Comparison of ENCODE assay signal across 8 cellular contexts in the genomic region with DNA sequence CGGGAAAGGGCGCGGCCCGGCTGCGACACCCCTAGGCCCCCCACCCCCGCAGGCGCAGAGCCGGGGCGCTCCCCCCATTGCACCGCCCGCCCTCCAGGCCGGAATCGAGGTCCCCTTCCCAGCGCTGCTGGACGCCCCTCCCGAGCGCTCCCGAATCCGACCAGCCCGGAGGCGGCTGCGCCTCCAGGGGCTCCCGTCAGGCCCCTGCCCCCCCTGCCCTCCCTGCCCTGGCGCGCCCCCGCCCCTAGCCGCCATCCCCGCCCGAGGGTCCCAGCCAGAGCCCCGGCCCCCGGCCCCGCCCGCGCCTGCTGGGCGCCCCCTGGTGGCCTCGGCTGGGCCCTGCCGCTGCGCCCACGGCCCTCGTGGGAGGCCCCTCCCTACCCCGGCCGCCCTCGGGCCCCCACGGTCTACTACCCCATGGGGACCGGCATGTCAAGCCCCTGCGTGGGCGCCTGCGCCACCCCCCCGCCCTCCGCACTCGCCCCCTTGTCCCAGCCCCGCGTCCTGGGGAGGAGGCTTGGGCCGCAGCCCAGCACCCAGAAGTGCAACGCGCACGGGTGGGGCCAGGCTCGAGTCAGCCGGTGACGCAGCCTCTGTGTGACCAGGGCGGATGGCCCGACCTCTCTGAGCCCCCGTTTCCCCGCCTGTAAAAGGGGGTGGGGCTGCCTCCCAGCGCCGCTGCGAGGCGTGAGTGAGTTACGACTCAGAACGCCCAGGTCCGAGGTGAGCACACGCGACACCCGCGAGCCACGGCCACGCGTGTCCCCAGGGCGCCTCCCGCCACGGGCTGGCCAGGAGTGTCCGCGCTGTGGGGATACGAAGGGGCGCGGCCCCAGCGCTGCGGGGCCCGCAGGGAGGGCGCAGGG.
DNase-seq lines count a peak whose midpoint lies in the region; ATAC-seq and TF ChIP-seq lines count a peak whose summit lies in the region.

No MANE protein-coding gene starts in this region.

- no peaks in the 10 kb centered on the region for H4K20me1 ChIP-seq in fibroblast of lung (ENCODE audit: control insufficient read depth, extremely low read depth, insufficient read depth, low read length)

- CTCF ChIA-PET in Panc1 (lab: Charles Lee) = interaction anchor here (0.6 kb wide), 1 partner anchor 138 kb away, joined by 6 read pairs; no protein-coding TSS in a partner anchor

- intact Hi-C loops in Panc1 (cut with micrococcal nuclease; ENCODE audit: unreplicated experiment) (no loop called here), stomach (cut with DNase I; ENCODE audit: low total_unique reads) (no loop called here)

- ATAC-seq in GM19351 (IDR thresholded peaks at IDR 0.05; ENCODE audit: unreplicated experiment) (peak; percentile 46), Panc1 (peak; percentile 85), GM19328 (IDR thresholded peaks at IDR 0.05; ENCODE audit: unreplicated experiment) (no peak)

- H3K9ac ChIP-seq in fibroblast of lung (ENCODE audit: insufficient read depth, low read length) = peak overlapping the region; percentile 62

- H2AFZ ChIP-seq in fibroblast of lung (ENCODE audit: low read length) = peak overlapping the region; percentile 59

- no peaks in the 10 kb centered on the region for H3K36me3 ChIP-seq in Panc1 (ENCODE audit: control insufficient read depth, insufficient read depth, low read length)
- no peaks in the 10 kb centered on the region for H3K36me3 ChIP-seq in fibroblast of lung (ENCODE audit: control insufficient read depth, insufficient read depth, low read length)
- H3K36me3 ChIP-seq in stomach = no peaks in the 10 kb centered on the region

- no peak for TF ChIP-seq POLR2A in stomach (IDR thresholded peaks at IDR 0.05)

- H3K4me3 Mint-ChIP-seq in nephron = no peak overlapping the region

- H3K4me1 ChIP-seq in Panc1 (ENCODE audit: control insufficient read depth, insufficient read depth, low read length) = peaks cover 4% of the 10 kb centered on the region; the same call in 1 of the 2 replicates
- no peaks in the 10 kb centered on the region for H3K4me1 ChIP-seq in fibroblast of lung (ENCODE audit: control insufficient read depth, extremely low read depth, insufficient read depth, low read length)
- H3K4me1 ChIP-seq in stomach = peaks cover 3 to 37% (median 27%) of the 10 kb centered on the region in 4 donors

- DNase-seq in Panc1 (ENCODE audit: low read depth, low spot score) (peak; percentile 48), fibroblast of lung (ENCODE audit: low read depth in 2 of 2) (peak; percentile 45 to 67), stomach (peak; percentile 83)
- peak; percentile 85 to 87 for DNase-seq in activated T-cell treated with anti-CD3 and anti-CD28 coated beads, Interleukin-2, amount 50 U/mL, for 48 hours

- BruUV-seq in Panc1 (replicated peaks; lab: Mats Ljungman, UMichigan) = no TSS peak

- H3K9me3 ChIP-seq in Panc1 (ENCODE audit: control insufficient read depth, insufficient read depth, low read depth, low read length) (no peaks in the 10 kb centered on the region), fibroblast of lung (ENCODE audit: control insufficient read depth, insufficient read depth, low read depth, low read length) (no peaks in the 10 kb centered on the region), stomach (no peaks in the 10 kb centered on the region)

- no peaks in the 10 kb centered on the region for H3K36me3 Mint-ChIP-seq in nephron (ENCODE audit: low read depth)

- peaks cover 71% of the 10 kb centered on the region for H3K27me3 Mint-ChIP-seq in nephron (ENCODE audit: low read depth)

- POLR2A ChIA-PET in Panc1 (lab: Charles Lee) = no interaction called here

- H3K4me1 Mint-ChIP-seq in nephron = peaks cover 5% of the 10 kb centered on the region

- H3K4me3 ChIP-seq in Panc1 (ENCODE audit: low read depth in 2 of 2, low read length in 2 of 2) = peak overlapping the region; percentile 54 to 69
- peak overlapping the region; percentile 47 to 70 (median 56) for H3K4me3 ChIP-seq in fibroblast of lung (replicated peaks in 1 of 4; ENCODE audit: control extremely low read depth in 1 of 4, insufficient read depth in 1 of 4, low read depth in 3 of 4, low read length in 4 of 4)
- peak overlapping the region; percentile 56 to 69 (median 64) for H3K4me3 ChIP-seq in stomach

- peak; percentile 83 for TF ChIP-seq CTCF in 22Rv1 (IDR thresholded peaks at IDR 0.05)
- TF ChIP-seq CTCF in Panc1 (IDR thresholded peaks at IDR 0.05) = peak; percentile 91
- TF ChIP-seq CTCF in fibroblast of lung (conservative IDR thresholded peaks at IDR 0.05 in 1 of 2, IDR thresholded peaks at IDR 0.05 in 1 of 2; ENCODE audit: low read depth in 1 of 2, low read length in 2 of 2) = no peak
- peak; percentile 64 to 78 (median 71) for TF ChIP-seq CTCF in nephron (IDR thresholded peaks at IDR 0.05; ENCODE audit: unreplicated experiment in 3 of 3)
- TF ChIP-seq CTCF in stomach (IDR thresholded peaks at IDR 0.05) = peak in 3 of 7 experiments; percentile 75 to 93 (median 81)

- H3K27ac Mint-ChIP-seq in nephron = no peak overlapping the region

- H3K27ac ChIP-seq in 22Rv1 (peak overlapping the region; percentile 46; the same call in 1 of the 2 replicates), Panc1 (ENCODE audit: low read length) (peak overlapping the region; percentile 65; the same call in 1 of the 2 replicates), fibroblast of lung (ENCODE audit: insufficient read depth, low read length) (peak overlapping the region; percentile 38), stomach (peak overlapping the region; percentile 71 to 93 (median 86))

- 1 to 3% (median 1%) methylated on average over 13 to 90 of the region's 90 CpGs for WGBS in stomach, 5 donors

- H3K27me3 ChIP-seq in Panc1 (ENCODE audit: control insufficient read depth, insufficient read depth, low read length) (no peaks in the 10 kb centered on the region), fibroblast of lung (ENCODE audit: control insufficient read depth, insufficient read depth, low read length) (peaks cover 4% of the 10 kb centered on the region), stomach (peaks cover 0 to 31% (median 0%) of the 10 kb centered on the region in 3 donors)

- peaks cover 7% of the 10 kb centered on the region for H3K9me3 Mint-ChIP-seq in nephron

- peak overlapping the region; percentile 85 for H3K4me2 ChIP-seq in fibroblast of lung (ENCODE audit: extremely low read depth, insufficient read depth, low read length)

- H3K79me2 ChIP-seq in fibroblast of lung (ENCODE audit: control insufficient read depth, insufficient read depth, low read length) = no peaks in the 10 kb centered on the region

- TF ChIP-seq EP300 in stomach (IDR thresholded peaks at IDR 0.05) = no peak

- in situ Hi-C loops in Panc1 (cut with HindIII; ENCODE audit: low pct_unique_long_range_greater_than_20kb, low sequenced_read_pairs) = no loop called here

Comparison
In these comparisons a context has a peak if more than half of its experiments do, and no peak if none do; other contexts are left out.
1. CTCF ChIP-seq: peak in 22Rv1 (single experiment), Panc1 (single experiment) and nephron (3 of 3); none in fibroblast of lung (0 of 2).
2. Peak in every context shown above with its lines, with median percentiles within 50 percentile points of each other: H3K27ac ChIP-seq, DNase-seq and H3K4me3 ChIP-seq.